In genomic region chr16:85635545-85636140, GRCh38 we compare ENCODE assay signal across 1 cellular context.
A peak's percentile ranks its signal among the peaks of the same experiment; 100 is the strongest.
TF ChIP-seq lines count a peak whose summit lies in the region.

No MANE protein-coding gene starts in this region.

TF ChIP-seq in K562, 482 proteins besides CTCF, POLR2A, EP300 and RAD21:
- TF ChIP-seq RBM22 (IDR thresholded peaks at IDR 0.05; ENCODE audit: low read depth, low read length, poor library complexity, severe bottlenecking): peak; percentile 86
- TF ChIP-seq RFX7 (CRISPR knock-in tag; IDR thresholded peaks at IDR 0.05): no peak
- peak; percentile 59; the same call in 1 of the 2 replicates for TF ChIP-seq ZBTB33 (CRISPR knock-in tag; IDR thresholded peaks at IDR 0.05)
- no peak for TF ChIP-seq SAP30 (IDR thresholded peaks at IDR 0.05; ENCODE audit: borderline replicate concordance, insufficient read depth, low read depth, low read length, poor library complexity, severe bottlenecking)
